ENCODE assay signal across 20 cellular contexts in the genomic region with DNA sequence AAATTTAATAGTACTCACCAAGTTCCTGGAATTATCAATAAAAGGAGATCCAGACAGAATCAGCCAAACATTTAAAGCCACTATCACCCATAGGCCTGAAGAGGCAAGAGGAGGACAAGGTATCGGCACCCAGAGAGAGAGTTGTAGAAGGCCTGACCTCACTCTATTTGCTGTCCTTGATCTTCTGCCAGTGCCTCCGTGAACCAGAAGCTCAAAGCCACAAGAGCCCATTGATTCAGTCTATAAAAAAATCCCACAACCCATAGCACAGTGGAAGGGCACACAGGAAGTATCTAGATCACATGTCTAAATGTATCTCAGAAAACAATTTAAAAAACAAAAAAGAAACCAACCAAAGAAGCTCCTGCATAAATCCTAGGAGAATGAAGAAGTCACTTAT.
"Had no signal": no experiment of that assay in that cellular context is flagged by ENCODE, and none has a peak within 500 bp of the region (broad histone marks: within the 10 kb centered on the region; RNA-seq: fewer than 3 reads in every experiment).

No MANE protein-coding gene starts in this region.

- H3K27ac ChIP-seq: adrenal gland, ascending aorta, neural progenitor cell, upper lobe of left lung had no signal

- H3K4me3 ChIP-seq: adrenal gland, ascending aorta, lung, neural progenitor cell, upper lobe of left lung had no signal

- H3K9ac ChIP-seq: neural progenitor cell had no signal

- H3K4me3 Mint-ChIP-seq: activated naive CD4-positive, alpha-beta T cell treated with anti-CD3 and anti-CD28 coated beads, Interleukin-2, amount 10 ng/mL, durations not matched to agents 7 days and 5 days; naive B cell; neural progenitor cell had no signal

- ATAC-seq: left lobe of liver had no signal

- H3K36me3 Mint-ChIP-seq: activated naive CD4-positive, alpha-beta T cell treated with anti-CD3 and anti-CD28 coated beads, Interleukin-2, amount 10 ng/mL, durations not matched to agents 7 days and 5 days had no signal

- DNase-seq: activated CD4-positive, alpha-beta T cell treated with anti-CD3 and anti-CD28 coated beads for 1 hour; activated effector memory CD4-positive, alpha-beta T cell treated with anti-CD3 and anti-CD28 coated beads, Interleukin-2, amount 50 U/mL, for 16 hours; activated naive CD4-positive, alpha-beta T cell treated with anti-CD3 and anti-CD28 coated beads, Interleukin-2, amount 10 ng/mL, durations not matched to agents 7 days and 5 days; adrenal gland; central memory CD4-positive, alpha-beta T cell; dermis blood vessel endothelial cell; effector CD8-positive, alpha-beta T cell; erythroblast; foreskin fibroblast; kidney; naive B cell; retina; stimulated activated CD4-positive, alpha-beta T cell treated with anti-CD3 and anti-CD28 coated beads, Interleukin-2, amount 100 ng/mL, for 48 hours; T-helper 1 cell; T-helper 9 cell; upper lobe of left lung had no signal

- H3K9me3 ChIP-seq: adrenal gland, ascending aorta, upper lobe of left lung had no signal

- H3K36me3 ChIP-seq: adrenal gland, ascending aorta, neural progenitor cell, upper lobe of left lung had no signal

- H3K4me2 ChIP-seq: neural progenitor cell had no signal

- H3K4me1 ChIP-seq: ascending aorta, upper lobe of left lung had no signal

- H3K27me3 ChIP-seq: adrenal gland, ascending aorta, neural progenitor cell, upper lobe of left lung had no signal

- H3K27ac Mint-ChIP-seq: activated naive CD4-positive, alpha-beta T cell treated with anti-CD3 and anti-CD28 coated beads, Interleukin-2, amount 10 ng/mL, durations not matched to agents 7 days and 5 days; naive B cell; neural progenitor cell had no signal

- H2AFZ ChIP-seq: neural progenitor cell had no signal

- H3K9me3 Mint-ChIP-seq: activated naive CD4-positive, alpha-beta T cell treated with anti-CD3 and anti-CD28 coated beads, Interleukin-2, amount 10 ng/mL, durations not matched to agents 7 days and 5 days had no signal
